ENCODE assay signal across 13 cellular contexts in genomic region chr5:71882826-71883744, GRCh38.
DNase-seq lines count a peak whose midpoint lies in the region; ATAC-seq and TF ChIP-seq lines count a peak whose summit lies in the region.
"Had no signal": no experiment of that assay in that cellular context is flagged by ENCODE, and none has a peak within 500 bp of the region (broad histone marks: within the 10 kb centered on the region; RNA-seq: fewer than 3 reads in every experiment).

No MANE protein-coding gene starts in this region.

- H3K27ac Mint-ChIP-seq in WTC11: no peak overlapping the region
- H3K27ac Mint-ChIP-seq: activated T-cell treated with anti-CD3 and anti-CD28 coated beads, Interleukin-2, amount 50 U/mL, for 72 hours had no signal

- H3K4me1 Mint-ChIP-seq in WTC11: no peaks in the 10 kb centered on the region

- H3K9me3 Mint-ChIP-seq in WTC11: peaks cover 18% of the 10 kb centered on the region

- no peak overlapping the region for H3K4me3 Mint-ChIP-seq in WTC11
- H3K4me3 Mint-ChIP-seq: activated T-cell treated with anti-CD3 and anti-CD28 coated beads, Interleukin-2, amount 50 U/mL, for 72 hours had no signal

- CTCF ChIA-PET in WTC11 (lab: Charles Lee): no interaction called here

- H3K27me3 Mint-ChIP-seq in WTC11 (ENCODE audit: low read depth): peaks cover 2% of the 10 kb centered on the region; the same call in 1 of the 2 replicates

- no peak for TF ChIP-seq CTCF in WTC11 (IDR thresholded peaks at IDR 0.05)

- POLR2A ChIA-PET in WTC11 (lab: Charles Lee): no interaction called here

- H3K36me3 Mint-ChIP-seq in WTC11: no peaks in the 10 kb centered on the region

- peak; percentile 26 for DNase-seq in DMS 273 (lab: John Stamatoyannopoulos, UW; ENCODE audit: unreplicated experiment)
- no peak for DNase-seq in DMS 273 treated with DMSO at 0.1 percent for 48 hours (lab: John Stamatoyannopoulos, UW)
- peak; percentile 30 for DNase-seq in NCI-H774 (lab: John Stamatoyannopoulos, UW)
- DNase-seq in fibroblast of gingiva (ENCODE audit: low read depth): peak; percentile 71
- peak; percentile 10 for DNase-seq in renal cortical epithelial cell (ENCODE audit: low read depth)
- no peak for DNase-seq in WTC11 (ENCODE audit: low spot score)
- DNase-seq: activated CD4-positive, CD25-positive, alpha-beta regulatory T cell treated with anti-CD3 and anti-CD28 coated beads, Interleukin-2, amount 50 U/mL, for 72 hours; activated T-cell treated with anti-CD3 and anti-CD28 coated beads, Interleukin-2, amount 50 U/mL, for 72 hours; right lobe of liver; transverse colon had no signal

- ATAC-seq in HG03097 (IDR thresholded peaks at IDR 0.05; ENCODE audit: low FRiP score, unreplicated experiment): no peak
- ATAC-seq in GM21528 (IDR thresholded peaks at IDR 0.05; ENCODE audit: low FRiP score, unreplicated experiment): no peak
- no peak for ATAC-seq in WTC11
- ATAC-seq: activated T-cell treated with anti-CD3 and anti-CD28 coated beads, Interleukin-2, amount 50 U/mL, for 72 hours; body of pancreas; right lobe of liver had no signal

TF ChIP-seq in WTC11, 78 proteins besides CTCF, POLR2A, EP300 and RAD21:
- TF ChIP-seq JAZF1 (CRISPR knock-in tag; IDR thresholded peaks at IDR 0.05): no peak
TF ChIP-seq in WTC11: peak in this region for 0.

Comparison
In these comparisons a context has a peak if more than half of its experiments do, and no peak if none do; other contexts are left out.
1. DNase-seq: peak in DMS 273 (single experiment), NCI-H774 (single experiment), fibroblast of gingiva (single experiment) and renal cortical epithelial cell (single experiment); none in DMS 273 treated with DMSO at 0.1 percent for 48 hours (single experiment) and WTC11 (single experiment).